Comparison of ENCODE assay signal across 8 cellular contexts in the genomic region with DNA sequence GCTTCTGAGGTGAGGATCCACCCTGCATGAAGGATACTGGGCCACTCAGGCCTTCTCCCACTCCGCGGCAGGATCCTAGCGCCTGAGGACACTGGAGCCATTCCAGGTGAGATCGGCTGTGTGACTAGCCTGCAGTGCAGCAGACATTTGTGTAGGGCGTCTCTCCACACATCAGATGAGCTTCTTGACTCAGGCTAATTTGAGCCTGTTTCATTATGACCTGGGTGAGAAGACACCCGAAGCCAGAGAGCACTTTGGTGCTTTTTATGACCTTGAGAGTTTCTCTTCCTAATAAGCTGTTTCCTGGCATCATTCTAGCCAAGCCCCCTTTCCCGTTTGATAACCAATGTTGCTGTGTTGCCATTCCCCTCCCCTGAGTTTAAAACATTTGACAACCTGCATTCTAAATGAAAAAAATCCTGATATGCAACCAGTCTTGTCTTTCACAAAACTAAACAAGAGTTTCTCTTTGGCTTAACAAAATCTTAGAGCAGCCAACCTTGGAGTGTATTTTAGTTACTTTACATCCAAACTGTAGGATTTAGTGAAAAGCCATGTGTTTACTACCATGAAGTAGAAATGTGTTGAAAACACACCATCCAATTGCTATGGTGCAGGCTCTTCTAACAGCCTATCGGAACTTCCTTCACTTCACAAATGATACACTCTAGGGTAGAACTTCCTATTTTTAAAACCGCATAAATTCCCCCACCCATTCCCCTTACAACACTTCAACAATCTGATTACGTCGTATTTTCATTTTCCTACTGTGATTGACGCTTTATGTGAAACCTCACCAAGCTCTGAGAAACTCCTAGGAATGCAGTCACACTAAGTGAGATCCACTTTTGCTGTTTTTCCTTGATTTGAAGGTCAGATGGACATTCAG.
DNase-seq lines count a peak whose midpoint lies in the region; ATAC-seq and TF ChIP-seq lines count a peak whose summit lies in the region.

No MANE protein-coding gene starts in this region.

- H3K9me3 Mint-ChIP-seq in GM23338 = no peaks in the 10 kb centered on the region

- no peaks in the 10 kb centered on the region for H3K36me3 Mint-ChIP-seq in GM23338 (ENCODE audit: low read depth)

- no peak overlapping the region for H3K4me3 ChIP-seq in GM23338
- H3K4me3 ChIP-seq in lung = no peak overlapping the region

- no peaks in the 10 kb centered on the region for H3K79me2 ChIP-seq in GM23338 (replicated peaks; ENCODE audit: insufficient read depth)

- no peak for TF ChIP-seq CTCF in GM23338 (conservative IDR thresholded peaks at IDR 0.05; ENCODE audit: low read depth in 2 of 2)
- TF ChIP-seq CTCF in lung (IDR thresholded peaks at IDR 0.05; ENCODE audit: control extremely low read depth, extremely low read depth) = no peak

- H3K4me1 ChIP-seq in GM23338 (ENCODE audit: insufficient read depth) = no peaks in the 10 kb centered on the region; the same call in 1 of the 2 replicates
- peaks cover 0 to 7% of the 10 kb centered on the region in 2 donors for H3K4me1 ChIP-seq in lung (ENCODE audit: control insufficient read depth in 2 of 2, insufficient read depth in 2 of 2, low read length in 2 of 2)

- peaks cover 14% of the 10 kb centered on the region; the same call in 2 of the 3 replicates for H3K4me1 Mint-ChIP-seq in GM23338

- H3K36me3 ChIP-seq in GM23338 (ENCODE audit: insufficient read depth) = no peaks in the 10 kb centered on the region
- H3K36me3 ChIP-seq in lung (ENCODE audit: control insufficient read depth in 2 of 2, insufficient read depth in 2 of 2, low read length in 2 of 2) = no peaks in the 10 kb centered on the region

- H3K4me2 ChIP-seq in GM23338 = no peak overlapping the region

- H3K27ac ChIP-seq in GM23338 (ENCODE audit: low read depth) = no peak overlapping the region
- H3K27ac ChIP-seq in lung (ENCODE audit: low read depth in 1 of 2, low read length in 1 of 2) = no peak overlapping the region

- H3K9me3 ChIP-seq in lung (ENCODE audit: control insufficient read depth in 2 of 2, insufficient read depth in 1 of 2, low read length in 1 of 2) = no peaks in the 10 kb centered on the region

- peaks cover 7% of the 10 kb centered on the region for H3K27me3 Mint-ChIP-seq in GM23338 (ENCODE audit: insufficient read depth, low read depth, poor library complexity)

- H3F3A ChIP-seq in GM23338 (replicated peaks; ENCODE audit: low read depth) = no peaks in the 10 kb centered on the region

- no peaks in the 10 kb centered on the region for H4K20me1 ChIP-seq in GM23338 (replicated peaks; ENCODE audit: insufficient read depth)

- H2AFZ ChIP-seq in GM23338 = peak overlapping the region; percentile 19

- H3K4me3 Mint-ChIP-seq in GM23338 = no peak overlapping the region

- H3K27me3 ChIP-seq in GM23338 (ENCODE audit: insufficient read depth) = no peaks in the 10 kb centered on the region
- no peaks in the 10 kb centered on the region for H3K27me3 ChIP-seq in lung (ENCODE audit: control insufficient read depth, insufficient read depth)

- 57 to 66% methylated on average over 12 of the region's 12 CpGs for WGBS in lung, 2 donors

- H3K27ac Mint-ChIP-seq in GM23338 = no peak overlapping the region

- H3K9me2 ChIP-seq in GM23338 (ENCODE audit: insufficient read depth) = no peaks in the 10 kb centered on the region

- ATAC-seq in GM18868 (IDR thresholded peaks at IDR 0.05; ENCODE audit: unreplicated experiment) (peak; percentile 92), GM23338 (no peak; the same call in 2 of the 3 replicates), lung (ENCODE audit: insufficient read depth, low FRiP score) (peak; percentile 30)

- no peak for DNase-seq in GM23338 (ENCODE audit: low spot score)
- DNase-seq in NAMALWA (ENCODE audit: low spot score) = peak; percentile 4
- no peak for DNase-seq in lung (ENCODE audit: low spot score)
- DNase-seq in NCI-H226 = no peak
- DNase-seq in stimulated activated naive CD4-positive, alpha-beta T cell treated with Interleukin-2 at 50 U/mL for 16 hours (lab: John Stamatoyannopoulos, UW) = no peak
- no peak for DNase-seq in NCI-H524 treated with DMSO at 0.1 percent for 48 hours (lab: John Stamatoyannopoulos, UW)
- no peak for DNase-seq in COR-L47 (lab: John Stamatoyannopoulos, UW)

TF ChIP-seq in GM23338, 12 proteins besides CTCF, POLR2A, EP300 and RAD21:
- no peak for TF ChIP-seq EZH2 (IDR thresholded peaks at IDR 0.05; ENCODE audit: low read depth, unreplicated experiment)
- TF ChIP-seq ZNF114 (CRISPR knock-in tag; IDR thresholded peaks at IDR 0.05) = no peak
- no peak for TF ChIP-seq POLR2AphosphoS5 (IDR thresholded peaks at IDR 0.05; ENCODE audit: low read depth)
- no peak for TF ChIP-seq CREB1 (CRISPR knock-in tag; IDR thresholded peaks at IDR 0.05; ENCODE audit: low read depth)
- no peak for TF ChIP-seq JUNB (IDR thresholded peaks at IDR 0.05; ENCODE audit: unreplicated experiment)
- TF ChIP-seq EZH2phosphoT487 (IDR thresholded peaks at IDR 0.05; ENCODE audit: unreplicated experiment) = no peak
